13 cellular contexts compared by ENCODE assay signal in genomic region chr9:133754187-133754586, GRCh38. TPM values are rescaled to one million over a fixed set of nuclear protein-coding genes. Genes with fewer than 3 reads are reported as not detected.
"Had no signal": no experiment of that assay in that cellular context is flagged by ENCODE, and none has a peak within 500 bp of the region (broad histone marks: within the 10 kb centered on the region; RNA-seq: fewer than 3 reads in every experiment).

No MANE protein-coding gene starts in this region.

- H3K9me3 Mint-ChIP-seq: activated CD8-positive, alpha-beta T cell treated with anti-CD3 and anti-CD28 coated beads for 36 hours; effector memory CD8-positive, alpha-beta T cell had no signal

- H3K4me3 Mint-ChIP-seq: activated CD8-positive, alpha-beta T cell treated with anti-CD3 and anti-CD28 coated beads for 36 hours; effector memory CD8-positive, alpha-beta T cell; naive thymus-derived CD4-positive, alpha-beta T cell; T-helper 17 cell; WTC11 had no signal

- ATAC-seq: activated CD8-positive, alpha-beta T cell treated with anti-CD3 and anti-CD28 coated beads for 36 hours; effector memory CD8-positive, alpha-beta T cell; foreskin keratinocyte; left colon; naive thymus-derived CD4-positive, alpha-beta T cell; T-helper 17 cell; WTC11 had no signal

- DNase-seq: activated CD4-positive, alpha-beta T cell treated with anti-CD3 and anti-CD28 coated beads for 48 hours; activated CD8-positive, alpha-beta T cell treated with anti-CD3 and anti-CD28 coated beads for 36 hours; activated naive CD4-positive, alpha-beta T cell; dermis blood vessel endothelial cell; effector memory CD8-positive, alpha-beta T cell; foreskin keratinocyte; left colon; naive thymus-derived CD4-positive, alpha-beta T cell; stimulated activated CD4-positive, alpha-beta T cell treated with anti-CD3 and anti-CD28 coated beads, Interleukin-4, amount 100 ng/mL, for 24 hours; stimulated activated naive CD4-positive, alpha-beta T cell treated with Interleukin-2 at 50 U/mL for 16 hours; substantia nigra; T-helper 17 cell had no signal

- H3K27ac Mint-ChIP-seq: activated CD8-positive, alpha-beta T cell treated with anti-CD3 and anti-CD28 coated beads for 36 hours; effector memory CD8-positive, alpha-beta T cell; naive thymus-derived CD4-positive, alpha-beta T cell; T-helper 17 cell; WTC11 had no signal

- H3K4me1 Mint-ChIP-seq: T-helper 17 cell had no signal

RNA-seq across cellular contexts. Expression of gene SARDH, which starts 16.0 kb away (rescaled TPM):
- total RNA-seq: foreskin keratinocyte had no signal
